ENCODE assay signal across 15 cellular contexts in genomic region chr2:195251221-195251620, GRCh38.
"Had no signal": no experiment of that assay in that cellular context is flagged by ENCODE, and none has a peak within 500 bp of the region (broad histone marks: within the 10 kb centered on the region; RNA-seq: fewer than 3 reads in every experiment).

No MANE protein-coding gene starts in this region.

- H3K36me3 Mint-ChIP-seq: activated naive CD8-positive, alpha-beta T cell treated with anti-CD3 and anti-CD28 coated beads for 36 hours; type B pancreatic cell had no signal

- H3K9me3 ChIP-seq: lower lobe of right lung had no signal

- H3K4me1 ChIP-seq: gastroesophageal sphincter, lower lobe of right lung, psoas muscle, right lobe of liver had no signal

- H3K9me3 Mint-ChIP-seq: type B pancreatic cell had no signal

- H3K4me1 Mint-ChIP-seq: activated CD4-positive, alpha-beta T cell treated with anti-CD3 and anti-CD28 coated beads, Interleukin-2, amount 10 ng/mL, durations not matched to agents 7 days and 5 days; activated naive CD8-positive, alpha-beta T cell treated with anti-CD3 and anti-CD28 coated beads for 36 hours; neural crest cell; stimulated activated naive CD8-positive, alpha-beta T cell treated with anti-CD3 and anti-CD28 coated beads, Interleukin-15, amount 100 ng/mL, for 72 hours had no signal

- H3K4me3 ChIP-seq: gastroesophageal sphincter, lower lobe of right lung, psoas muscle, right lobe of liver had no signal

- DNase-seq: activated CD4-positive, alpha-beta T cell treated with anti-CD3 and anti-CD28 coated beads, Interleukin-2, amount 10 ng/mL, durations not matched to agents 7 days and 5 days; activated CD8-positive, alpha-beta memory T cell treated with anti-CD3 and anti-CD28 coated beads, Interleukin-2, amount 50 U/mL, for 48 hours; activated naive CD8-positive, alpha-beta T cell treated with anti-CD3 and anti-CD28 coated beads for 36 hours; brain microvascular endothelial cell; effector memory CD4-positive, alpha-beta T cell; erythroblast; left cardiac atrium; lower lobe of right lung; midbrain; psoas muscle; right lobe of liver; stimulated activated naive CD8-positive, alpha-beta T cell treated with anti-CD3 and anti-CD28 coated beads, Interleukin-15, amount 100 ng/mL, for 72 hours had no signal

- H3K27me3 Mint-ChIP-seq: activated naive CD8-positive, alpha-beta T cell treated with anti-CD3 and anti-CD28 coated beads for 36 hours; stimulated activated naive CD8-positive, alpha-beta T cell treated with anti-CD3 and anti-CD28 coated beads, Interleukin-15, amount 100 ng/mL, for 72 hours; type B pancreatic cell had no signal

- H3K27ac ChIP-seq: brain microvascular endothelial cell, gastroesophageal sphincter, lower lobe of right lung, psoas muscle, right lobe of liver had no signal

- ATAC-seq: gastroesophageal sphincter; left cardiac atrium; lower lobe of right lung; psoas muscle; right lobe of liver; stimulated activated naive CD8-positive, alpha-beta T cell treated with anti-CD3 and anti-CD28 coated beads, Interleukin-15, amount 100 ng/mL, for 72 hours had no signal

- H3K27me3 ChIP-seq: brain microvascular endothelial cell, gastroesophageal sphincter, right lobe of liver had no signal

- H3K4me3 Mint-ChIP-seq: activated CD4-positive, alpha-beta T cell treated with anti-CD3 and anti-CD28 coated beads, Interleukin-2, amount 10 ng/mL, durations not matched to agents 7 days and 5 days; activated naive CD8-positive, alpha-beta T cell treated with anti-CD3 and anti-CD28 coated beads for 36 hours; neural crest cell; stimulated activated naive CD8-positive, alpha-beta T cell treated with anti-CD3 and anti-CD28 coated beads, Interleukin-15, amount 100 ng/mL, for 72 hours; type B pancreatic cell had no signal

- H3K36me3 ChIP-seq: brain microvascular endothelial cell, gastroesophageal sphincter, lower lobe of right lung, right lobe of liver had no signal
